Comparison of ENCODE assay signal across 10 cellular contexts in the genomic region with DNA sequence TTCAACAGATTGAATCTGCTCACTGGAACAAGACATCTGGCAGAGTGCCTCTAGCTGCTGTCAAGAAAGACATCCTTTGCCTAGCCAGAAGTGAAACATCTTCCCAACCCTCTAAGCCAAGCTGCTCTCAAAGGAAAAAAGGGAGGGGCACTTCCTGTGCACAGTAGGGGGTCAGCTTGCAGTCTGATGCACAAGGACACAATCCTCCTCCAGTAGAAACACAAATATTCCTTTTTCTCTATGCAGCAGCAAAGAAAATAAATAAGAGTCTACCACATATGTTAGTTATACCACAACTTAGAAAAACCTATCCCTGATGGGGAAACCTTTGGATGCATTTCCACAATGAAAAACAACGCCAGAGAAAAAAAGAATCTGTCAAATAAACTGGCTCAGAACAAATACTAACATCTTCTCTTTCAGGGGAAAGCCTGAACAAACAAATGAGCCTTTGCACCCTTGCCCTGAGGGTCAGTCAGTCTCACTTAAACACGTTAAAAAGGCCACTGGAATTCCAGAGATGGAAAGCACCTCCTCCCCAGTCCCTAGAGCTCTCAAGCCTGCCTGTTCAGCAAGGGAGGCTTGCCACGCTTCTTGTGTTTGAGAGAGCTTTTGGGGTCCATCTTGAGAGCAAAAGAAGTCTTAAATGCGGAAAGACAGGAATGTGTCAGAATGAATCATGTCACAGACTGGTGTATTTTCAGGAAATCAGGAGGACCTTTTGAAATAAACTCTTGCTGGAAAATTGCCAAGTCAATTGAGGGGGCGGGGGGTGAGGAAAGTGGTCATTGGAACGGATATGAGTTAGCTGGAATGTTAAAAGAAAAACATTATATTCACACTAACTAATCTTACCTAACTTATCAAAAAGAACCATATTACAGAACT. TPM values are rescaled to one million over a fixed set of nuclear protein-coding genes. Genes with fewer than 3 reads are reported as not detected.
DNase-seq lines count a peak whose midpoint lies in the region; ATAC-seq, FAIRE-seq and TF ChIP-seq lines count a peak whose summit lies in the region.
"Had no signal": no experiment of that assay in that cellular context is flagged by ENCODE, and none has a peak within 500 bp of the region (broad histone marks: within the 10 kb centered on the region; RNA-seq: fewer than 3 reads in every experiment).

No MANE protein-coding gene starts in this region.

- no TSS peak for BruUV-seq in HepG2 (replicated peaks; lab: Mats Ljungman, UMichigan)

- 6% methylated on average over 6 of the region's 6 CpGs for WGBS in HepG2 (ENCODE audit: low lambda C conversion rate)

- CTCF ChIA-PET in HepG2 (lab: Yijun Ruan, JAX; ENCODE audit: low intra/inter-chr PET ratio, low total read pairs) = no interaction called here

- H3K9me3 ChIP-seq in HepG2 (ENCODE audit: low read length) = no peaks in the 10 kb centered on the region
- H3K9me3 ChIP-seq: pancreas had no signal

- H3K27ac ChIP-seq in 22Rv1 (peak overlapping the region; percentile 20; the same call in 1 of the 2 replicates), HepG2 (ENCODE audit: extremely low read length, insufficient read depth, low read length) (peak overlapping the region; percentile 61)

- H3K36me3 ChIP-seq in HepG2 (replicated peaks in 1 of 2; ENCODE audit: control insufficient read depth in 1 of 2, insufficient read depth in 2 of 2, low read length in 2 of 2) = peaks cover 10 to 19% of the 10 kb centered on the region in 2 experiments
- H3K36me3 ChIP-seq: pancreas had no signal

- no peaks in the 10 kb centered on the region for H3K9me3 Mint-ChIP-seq in stimulated activated naive CD8-positive, alpha-beta T cell treated with anti-CD3 and anti-CD28 coated beads, Interleukin-15, amount 100 ng/mL, for 72 hours

- ATAC-seq in HepG2 (peak; percentile 94), HG02588 (IDR thresholded peaks at IDR 0.05; ENCODE audit: unreplicated experiment) (no peak), HG02973 (IDR thresholded peaks at IDR 0.05; ENCODE audit: unreplicated experiment) (no peak)
- ATAC-seq in stimulated activated naive CD8-positive, alpha-beta T cell treated with anti-CD3 and anti-CD28 coated beads, Interleukin-15, amount 100 ng/mL, for 72 hours = no peak
- ATAC-seq: activated CD8-positive, alpha-beta T cell treated with anti-CD3 and anti-CD28 coated beads, Interleukin-2, amount 10 ng/mL, durations not matched to agents 7 days and 5 days had no signal

- TF ChIP-seq CTCF in 22Rv1 (IDR thresholded peaks at IDR 0.05) = no peak
- TF ChIP-seq CTCF in cardiac fibroblast (IDR thresholded peaks at IDR 0.05; ENCODE audit: low read depth, low read length) = no peak
- TF ChIP-seq CTCF in HepG2 (CRISPR knock-in tag; IDR thresholded peaks at IDR 0.05) = no peak

- peaks cover 51% of the 10 kb centered on the region for H3K27me3 Mint-ChIP-seq in stimulated activated naive CD8-positive, alpha-beta T cell treated with anti-CD3 and anti-CD28 coated beads, Interleukin-15, amount 100 ng/mL, for 72 hours

- peak overlapping the region; percentile 62 for H3K4me2 ChIP-seq in HepG2 (ENCODE audit: low read depth, low read length)

- intact Hi-C loops in HepG2 (cut with micrococcal nuclease; ENCODE audit: unreplicated experiment) = loop anchor here (2.0 kb wide), 1 partner anchor 75 kb away; no protein-coding TSS in a partner anchor

- no peak overlapping the region for H3K27ac Mint-ChIP-seq in stimulated activated naive CD8-positive, alpha-beta T cell treated with anti-CD3 and anti-CD28 coated beads, Interleukin-15, amount 100 ng/mL, for 72 hours
- H3K27ac Mint-ChIP-seq: activated CD8-positive, alpha-beta T cell treated with anti-CD3 and anti-CD28 coated beads, Interleukin-2, amount 10 ng/mL, durations not matched to agents 7 days and 5 days had no signal

- H3K9ac ChIP-seq in HepG2 (ENCODE audit: insufficient read depth, low read depth, low read length) = no peak overlapping the region; the same call in 1 of the 2 replicates

- H3K4me3 ChIP-seq in cardiac fibroblast (replicated peaks in 1 of 2; ENCODE audit: low read depth in 2 of 2, low read length in 2 of 2) (no peak overlapping the region), HepG2 (replicated peaks in 1 of 3; ENCODE audit: insufficient read depth in 1 of 3, low read depth in 2 of 3, low read length in 3 of 3) (peak overlapping the region in 2 of 3 experiments; percentile 2 to 8; a peak in 1 of 6 replicates)
- H3K4me3 ChIP-seq: pancreas had no signal

- no peak overlapping the region for H2AFZ ChIP-seq in HepG2 (ENCODE audit: low read length)

- H3K4me3 Mint-ChIP-seq in stimulated activated naive CD8-positive, alpha-beta T cell treated with anti-CD3 and anti-CD28 coated beads, Interleukin-15, amount 100 ng/mL, for 72 hours = no peak overlapping the region
- H3K4me3 Mint-ChIP-seq: activated CD8-positive, alpha-beta T cell treated with anti-CD3 and anti-CD28 coated beads, Interleukin-2, amount 10 ng/mL, durations not matched to agents 7 days and 5 days had no signal

- DNase-seq in NCI-H1417 treated with DMSO at 0.1 percent for 48 hours (lab: John Stamatoyannopoulos, UW) (peak; percentile 37), cardiac fibroblast (ENCODE audit: low read depth in 2 of 2) (peak; percentile 84 to 96), HepG2 (ENCODE audit: low spot score) (peak; percentile 82), NCI-H1105 treated with DMSO at 0.1 percent for 48 hours (lab: John Stamatoyannopoulos, UW) (no peak)
- no peak for DNase-seq in stimulated activated naive CD8-positive, alpha-beta T cell treated with anti-CD3 and anti-CD28 coated beads, Interleukin-15, amount 100 ng/mL, for 72 hours
- DNase-seq: activated CD8-positive, alpha-beta T cell treated with anti-CD3 and anti-CD28 coated beads, Interleukin-2, amount 10 ng/mL, durations not matched to agents 7 days and 5 days; pancreas had no signal

- peak; percentile 81 for FAIRE-seq in HepG2 (lab: Jason Lieb, UNC)
- FAIRE-seq: pancreas had no signal

- TF ChIP-seq EP300 in HepG2 (IDR thresholded peaks at IDR 0.05; ENCODE audit: low read depth in 2 of 2, low read length in 2 of 2) (peak in 1 of 2 experiments; percentile 60; a peak in 2 of 4 replicates), HepG2 (CRISPR knock-in tag; IDR thresholded peaks at IDR 0.05; ENCODE audit: borderline replicate concordance) (peak; percentile 14; the same call in 1 of the 2 replicates)

- TF ChIP-seq RAD21 in HepG2 (CRISPR knock-in tag; IDR thresholded peaks at IDR 0.05) = no peak

- H3K79me2 ChIP-seq in HepG2 (ENCODE audit: insufficient read depth, low read length) = no peaks in the 10 kb centered on the region

- peaks cover 12% of the 10 kb centered on the region for H3K4me1 Mint-ChIP-seq in stimulated activated naive CD8-positive, alpha-beta T cell treated with anti-CD3 and anti-CD28 coated beads, Interleukin-15, amount 100 ng/mL, for 72 hours

- TF ChIP-seq POLR2A in HepG2 (IDR thresholded peaks at IDR 0.05; ENCODE audit: insufficient read depth in 1 of 2, low read depth in 2 of 2, low read length in 2 of 2) = no peak

- POLR2A ChIA-PET in HepG2 (lab: Yijun Ruan, JAX) = interaction anchor here (0.7 to 2.1 kb wide), 6 partner anchors 9 to 38 kb away, joined by 3 to 8 read pairs (median 4); no protein-coding TSS in a partner anchor

- in situ Hi-C loops in HepG2 (cut with HindIII; ENCODE audit: extremely low pct_ligation_motif_present, low pct_unique_long_range_greater_than_20kb) = no loop called here

- peaks cover 70% of the 10 kb centered on the region for H3K4me1 ChIP-seq in HepG2 (ENCODE audit: insufficient read depth, low read length)

- H3K27me3 ChIP-seq in HepG2 (ENCODE audit: control insufficient read depth in 1 of 2, insufficient read depth in 2 of 2, low read length in 2 of 2) = no peaks in the 10 kb centered on the region
- H3K27me3 ChIP-seq: pancreas had no signal

- H4K20me1 ChIP-seq in HepG2 (ENCODE audit: insufficient read depth, low read length) = no peaks in the 10 kb centered on the region

TF ChIP-seq in HepG2, 621 proteins besides CTCF, POLR2A, EP300 and RAD21 (continues in another document):
- TF ChIP-seq ZNF343 (CRISPR knock-in tag; IDR thresholded peaks at IDR 0.05) (no peak), HDAC2 (CRISPR knock-in tag; IDR thresholded peaks at IDR 0.05) (peak; percentile 80), ZFX (CRISPR knock-in tag; IDR thresholded peaks at IDR 0.05; ENCODE audit: low read depth) (peak; percentile 17; the same call in 1 of the 2 replicates), GABPA (IDR thresholded peaks at IDR 0.05; ENCODE audit: low read depth, low read length) (no peak), GABPA (CRISPR knock-in tag; IDR thresholded peaks at IDR 0.05; ENCODE audit: low read depth) (no peak), SP2 (CRISPR knock-in tag; IDR thresholded peaks at IDR 0.05) (no peak), ZNF761 (CRISPR knock-in tag; conservative IDR thresholded peaks at IDR 0.05) (no peak), CHD2 (IDR thresholded peaks at IDR 0.05; ENCODE audit: low read depth, low read length) (no peak), SALL2 (CRISPR knock-in tag; IDR thresholded peaks at IDR 0.05) (no peak)

RNA-seq across cellular contexts. Expression of gene LAMB1, which starts 7.5 kb away (rescaled TPM):
- 56.4 and 109 TPM in 2 replicates for total RNA-seq in HepG2 (2016; rRNA removed; fragmentation: Illumina TruSeq; extraction: Trizol)
- total RNA-seq in HepG2 (2016; cell fraction: cytosol; rRNA removed; fragmentation: Illumina TruSeq; extraction: Trizol; ENCODE audit: low read depth) = 12.3 and 15.0 TPM in 2 replicates
- total RNA-seq in HepG2 (2016; cell fraction: insoluble cytoplasmic fraction; rRNA removed; fragmentation: Illumina TruSeq; extraction: Trizol) = 48.3 and 110 TPM in 2 replicates
- 19.7 and 21.8 TPM in 2 replicates for total RNA-seq in HepG2 (2016; cell fraction: membrane; rRNA removed; fragmentation: Illumina TruSeq; extraction: Trizol)
- 137 and 161 TPM in 2 replicates for total RNA-seq in HepG2 (2016; cell fraction: nucleus; rRNA removed; fragmentation: Illumina TruSeq; extraction: Trizol)
- polyA plus RNA-seq in HepG2 (2011; rRNA removed) = 124 and 127 TPM in 2 replicates
- polyA plus RNA-seq in HepG2 (2011; cell fraction: cytosol; rRNA removed) = 101 and 116 TPM in 2 replicates
- polyA plus RNA-seq in HepG2 (2011; cell fraction: nucleus; rRNA removed) = 265 and 290 TPM in 2 replicates
- 106 and 132 TPM in 2 replicates for polyA plus RNA-seq in HepG2 (2012)
- polyA plus RNA-seq in HepG2 (2016; cell fraction: cytosol; fragmentation: Illumina TruSeq; extraction: Trizol; ENCODE audit: low read depth) = 5.0 and 5.8 TPM in 2 replicates
- polyA plus RNA-seq in HepG2 (2016; cell fraction: insoluble cytoplasmic fraction; fragmentation: Illumina TruSeq; extraction: Trizol; ENCODE audit: low read depth) = 59.1 and 60.9 TPM in 2 replicates
- polyA plus RNA-seq in HepG2 (2016; cell fraction: membrane; fragmentation: Illumina TruSeq; extraction: Trizol; ENCODE audit: low read depth) = 8.8 and 14.3 TPM in 2 replicates
- 286 and 312 TPM in 2 replicates for polyA plus RNA-seq in HepG2 (2016; cell fraction: nucleus; fragmentation: Illumina TruSeq; extraction: Trizol; ENCODE audit: insufficient read depth, low read depth)
- polyA minus RNA-seq in HepG2 (2011; rRNA and poly(A)+ RNA removed; ENCODE audit: low replicate concordance) = 105 and 627 TPM in 2 replicates
- 120 and 164 TPM in 2 replicates for polyA minus RNA-seq in HepG2 (2011; cell fraction: cytosol; rRNA and poly(A)+ RNA removed)
- polyA minus RNA-seq in HepG2 (2011; cell fraction: nucleus; rRNA and poly(A)+ RNA removed) = 204 and 208 TPM in 2 replicates
- total RNA-seq: activated CD8-positive, alpha-beta T cell treated with anti-CD3 and anti-CD28 coated beads, Interleukin-2, amount 10 ng/mL, durations not matched to agents 7 days and 5 days had no signal

Comparison
In these comparisons a context has a peak if more than half of its experiments do, and no peak if none do; other contexts are left out.
1. DNase-seq: peak in NCI-H1417 treated with DMSO at 0.1 percent for 48 hours (single experiment), cardiac fibroblast (2 of 2) and HepG2 (single experiment); none in stimulated activated naive CD8-positive, alpha-beta T cell treated with anti-CD3 and anti-CD28 coated beads, Interleukin-15, amount 100 ng/mL, for 72 hours (0 of 2) and NCI-H1105 treated with DMSO at 0.1 percent for 48 hours (single experiment).
2. H3K4me3 ChIP-seq: peak in HepG2 (2 of 3); none in cardiac fibroblast (0 of 2).